Comparison of ENCODE assay signal across 8 cellular contexts in genomic region chr7:16646427-16647081, GRCh38. TPM values are rescaled to one million over a fixed set of nuclear protein-coding genes. Genes with fewer than 3 reads are reported as not detected.
DNase-seq lines count a peak whose midpoint lies in the region; ATAC-seq and TF ChIP-seq lines count a peak whose summit lies in the region.

No MANE protein-coding gene starts in this region.

- H3K4me3 Mint-ChIP-seq in immature natural killer cell, result peak overlapping the region; percentile 96 to 100 (median 100)
- H3K4me3 Mint-ChIP-seq in stimulated activated memory B cell treated with anti-CD40 and anti-IgM and Interleukin-4, amounts not matched to agents 10 μg/mL and 1 μg/mL and 100 μg/mL, for 72 hours, result peak overlapping the region; percentile 97

- peaks cover 45 to 85% of the 10 kb centered on the region in 2 donors for H3K4me1 Mint-ChIP-seq in immature natural killer cell
- H3K4me1 Mint-ChIP-seq in stimulated activated memory B cell treated with anti-CD40 and anti-IgM and Interleukin-4, amounts not matched to agents 10 μg/mL and 1 μg/mL and 100 μg/mL, for 72 hours, result peaks cover 54% of the 10 kb centered on the region

- peak overlapping the region; percentile 98 for H3K4me3 ChIP-seq in ACC112 (ENCODE audit: low read depth, low read length)
- peak overlapping the region; percentile 75 for H3K4me3 ChIP-seq in GM06990 (replicated peaks; ENCODE audit: low read depth, low read length)

- H3K36me3 Mint-ChIP-seq in immature natural killer cell, result no peaks in the 10 kb centered on the region
- no peaks in the 10 kb centered on the region for H3K36me3 Mint-ChIP-seq in stimulated activated memory B cell treated with anti-CD40 and anti-IgM and Interleukin-4, amounts not matched to agents 10 μg/mL and 1 μg/mL and 100 μg/mL, for 72 hours

- peaks cover 47% of the 10 kb centered on the region for H3K4me1 ChIP-seq in ACC112 (ENCODE audit: control insufficient read depth, insufficient read depth, low read length, unreplicated experiment)

- peak overlapping the region; percentile 58 for H2AFZ ChIP-seq in ACC112 (ENCODE audit: low read length, unreplicated experiment)

- DNase-seq in GM06990 (ENCODE audit: extremely low read depth, insufficient read length) (no peak), NCI-H526 treated with DMSO at 0.1 percent for 48 hours (lab: John Stamatoyannopoulos, UW) (peak; percentile 43), astrocyte of the hippocampus (ENCODE audit: low read depth, low spot score) (peak; percentile 36), immature natural killer cell (no peak), OCI-M2 (lab: John Stamatoyannopoulos, UW; ENCODE audit: unreplicated experiment) (no peak)

- H3K36me3 ChIP-seq in ACC112 (ENCODE audit: insufficient read depth, low read length) (no peaks in the 10 kb centered on the region), GM06990 (ENCODE audit: control insufficient read depth, insufficient read depth, low read length) (no peaks in the 10 kb centered on the region)

- H3K27ac Mint-ChIP-seq in immature natural killer cell, result peak overlapping the region; percentile 92 to 100 (median 96)
- H3K27ac Mint-ChIP-seq in stimulated activated memory B cell treated with anti-CD40 and anti-IgM and Interleukin-4, amounts not matched to agents 10 μg/mL and 1 μg/mL and 100 μg/mL, for 72 hours, result peak overlapping the region; percentile 98

- H3K79me2 ChIP-seq in ACC112 (ENCODE audit: control insufficient read depth, insufficient read depth, low read length, unreplicated experiment), result peaks cover 79% of the 10 kb centered on the region

- TF ChIP-seq CTCF in GM06990 (IDR thresholded peaks at IDR 0.05; ENCODE audit: insufficient read depth, low read length, poor library complexity, severe bottlenecking), result no peak

- peaks cover 7 to 18% (median 9%) of the 10 kb centered on the region in 3 donors for H3K27me3 Mint-ChIP-seq in immature natural killer cell (ENCODE audit: low read depth in 3 of 3)
- H3K27me3 Mint-ChIP-seq in stimulated activated memory B cell treated with anti-CD40 and anti-IgM and Interleukin-4, amounts not matched to agents 10 μg/mL and 1 μg/mL and 100 μg/mL, for 72 hours, result no peaks in the 10 kb centered on the region

- H3K27me3 ChIP-seq in ACC112 (ENCODE audit: insufficient read depth, low read length) (no peaks in the 10 kb centered on the region), GM06990 (replicated peaks; ENCODE audit: control insufficient read depth, insufficient read depth, low read length) (peaks cover 2% of the 10 kb centered on the region; the same call in 1 of the 2 replicates)

- ATAC-seq in stimulated activated memory B cell treated with anti-CD40 and anti-IgM and Interleukin-4, amounts not matched to agents 10 μg/mL and 1 μg/mL and 100 μg/mL, for 72 hours, result peak; percentile 35
- no peak for ATAC-seq in HG03442 (IDR thresholded peaks at IDR 0.05; ENCODE audit: unreplicated experiment)

- H3K27ac ChIP-seq in ACC112 (ENCODE audit: low read depth, low read length), result no peak overlapping the region

- H3K9me3 Mint-ChIP-seq in immature natural killer cell, result no peaks in the 10 kb centered on the region
- H3K9me3 Mint-ChIP-seq in stimulated activated memory B cell treated with anti-CD40 and anti-IgM and Interleukin-4, amounts not matched to agents 10 μg/mL and 1 μg/mL and 100 μg/mL, for 72 hours, result no peaks in the 10 kb centered on the region

RNA-seq across cellular contexts. Expression of gene BZW2, which starts 0.6 kb away (rescaled TPM):
- 10 to 100 TPM; 35.8 to 47.8 (median 41.2) TPM for polyA plus RNA-seq in immature natural killer cell

RNA-seq across cellular contexts. Expression of gene ANKMY2, which starts 1.0 kb away (rescaled TPM):
- polyA plus RNA-seq in immature natural killer cell, result 10 to 100 TPM; 22.2 to 30.5 (median 24.3) TPM

Comparison
In these comparisons a context has a peak if more than half of its experiments do, and no peak if none do; other contexts are left out.
1. DNase-seq: peak in NCI-H526 treated with DMSO at 0.1 percent for 48 hours (single experiment) and astrocyte of the hippocampus (single experiment); none in GM06990 (single experiment), immature natural killer cell (0 of 3) and OCI-M2 (single experiment).